In genomic region chr12:50572275-50572674, GRCh38 we compare ENCODE assay signal across 1 cellular context.
A peak's percentile ranks its signal among the peaks of the same experiment; 100 is the strongest.
TF ChIP-seq lines count a peak whose summit lies in the region.

No MANE protein-coding gene starts in this region.

TF ChIP-seq in HepG2, 621 proteins besides CTCF, POLR2A, EP300 and RAD21 (continued from another document):
- no peak for TF ChIP-seq MNT (IDR thresholded peaks at IDR 0.05)
- TF ChIP-seq ARID4A (CRISPR knock-in tag; IDR thresholded peaks at IDR 0.05; ENCODE audit: borderline replicate concordance): no peak
- TF ChIP-seq KDM4B (CRISPR knock-in tag; IDR thresholded peaks at IDR 0.05): no peak
- peak; percentile 95 for TF ChIP-seq BCL6 (CRISPR knock-in tag; IDR thresholded peaks at IDR 0.05)
- peak; percentile 81 for TF ChIP-seq ARID5B (CRISPR knock-in tag; IDR thresholded peaks at IDR 0.05)
- no peak for TF ChIP-seq E2F2 (CRISPR knock-in tag; IDR thresholded peaks at IDR 0.05; ENCODE audit: borderline replicate concordance)
- TF ChIP-seq ZNF121 (CRISPR knock-in tag; IDR thresholded peaks at IDR 0.05): no peak
- TF ChIP-seq ONECUT2 (CRISPR knock-in tag; IDR thresholded peaks at IDR 0.05): no peak
- no peak for TF ChIP-seq MIER3 (CRISPR knock-in tag; IDR thresholded peaks at IDR 0.05; ENCODE audit: borderline replicate concordance)
- TF ChIP-seq MAF1 (CRISPR knock-in tag; IDR thresholded peaks at IDR 0.05; ENCODE audit: borderline replicate concordance): no peak
- no peak for TF ChIP-seq ZFAT (CRISPR knock-in tag; conservative IDR thresholded peaks at IDR 0.05)
- TF ChIP-seq SMAD1 (CRISPR knock-in tag; IDR thresholded peaks at IDR 0.05; ENCODE audit: borderline replicate concordance, low read depth): no peak
- TF ChIP-seq AKNA (CRISPR knock-in tag; IDR thresholded peaks at IDR 0.05; ENCODE audit: borderline replicate concordance): no peak
- no peak for TF ChIP-seq ZNF850 (CRISPR knock-in tag; conservative IDR thresholded peaks at IDR 0.05)
- TF ChIP-seq ZSCAN9 (CRISPR knock-in tag; IDR thresholded peaks at IDR 0.05; ENCODE audit: borderline replicate concordance): no peak
- TF ChIP-seq USF2 (IDR thresholded peaks at IDR 0.05; ENCODE audit: low read depth, low read length): no peak
- no peak for TF ChIP-seq USF2 (CRISPR knock-in tag; IDR thresholded peaks at IDR 0.05; ENCODE audit: borderline replicate concordance)
- no peak for TF ChIP-seq PITX1 (CRISPR knock-in tag; IDR thresholded peaks at IDR 0.05)
- TF ChIP-seq TOPORS (CRISPR knock-in tag; IDR thresholded peaks at IDR 0.05): no peak
- TF ChIP-seq ARNTL (CRISPR knock-in tag; IDR thresholded peaks at IDR 0.05): no peak
- no peak for TF ChIP-seq ZNF644 (CRISPR knock-in tag; IDR thresholded peaks at IDR 0.05; ENCODE audit: low read depth)
- TF ChIP-seq CENPX (CRISPR knock-in tag; IDR thresholded peaks at IDR 0.05): no peak
- no peak for TF ChIP-seq KDM5B (CRISPR knock-in tag; IDR thresholded peaks at IDR 0.05; ENCODE audit: borderline replicate concordance)
- no peak for TF ChIP-seq ZNF709 (CRISPR knock-in tag; IDR thresholded peaks at IDR 0.05)
